Comparison of ENCODE assay signal across 15 cellular contexts in the genomic region with DNA sequence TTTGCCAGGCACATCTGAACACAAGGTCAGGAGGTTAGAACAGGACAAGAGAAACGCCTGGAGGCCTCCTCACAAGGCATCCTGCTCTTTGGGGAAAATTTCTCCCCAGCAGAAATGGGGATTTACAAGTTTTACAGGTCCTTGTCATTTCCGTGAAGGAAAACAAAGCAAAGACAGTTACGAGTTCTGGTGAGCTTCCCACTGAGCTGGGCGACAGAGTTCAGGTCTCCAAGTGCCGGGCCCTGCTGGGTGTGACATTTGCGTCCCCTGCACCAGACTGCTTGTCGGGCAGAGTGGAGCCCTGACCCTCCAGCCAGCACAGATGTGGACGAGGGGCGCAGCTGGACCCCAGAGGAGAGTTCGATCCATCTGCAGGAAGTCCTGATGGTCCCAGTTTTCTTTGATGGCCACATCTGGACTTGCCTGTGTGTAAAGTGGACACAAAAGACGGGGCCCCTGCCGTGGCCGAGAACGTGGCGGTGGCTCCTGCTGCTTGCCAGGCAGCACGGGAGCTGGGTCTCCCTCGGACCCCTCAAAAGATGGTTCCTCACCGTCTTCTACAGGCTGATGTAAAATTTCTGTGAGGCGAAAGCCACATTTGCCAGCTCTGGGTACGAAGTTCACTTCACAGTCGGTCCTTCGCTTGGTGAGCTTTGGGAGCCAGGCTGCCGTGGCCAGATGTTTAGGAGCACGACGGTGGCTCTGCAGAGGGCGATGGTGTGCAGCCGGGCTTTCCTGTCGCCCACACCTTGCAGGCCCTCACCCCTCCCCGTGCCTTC.
"Had no signal": no experiment of that assay in that cellular context is flagged by ENCODE, and none has a peak within 500 bp of the region (broad histone marks: within the 10 kb centered on the region; RNA-seq: fewer than 3 reads in every experiment).

No MANE protein-coding gene starts in this region.

- H3K27me3 ChIP-seq: adrenal gland, esophagus squamous epithelium, upper lobe of left lung had no signal

- DNase-seq: activated CD4-positive, alpha-beta T cell treated with anti-CD3 and anti-CD28 coated beads, Interleukin-2, amount 50 U/mL, for 48 hours; activated gamma-delta T cell treated with Interleukin-2 at 50 U/mL for 16 hours; effector memory CD8-positive, alpha-beta T cell; esophagus squamous epithelium; lower lobe of right lung; natural killer cell; nucleus accumbens; posterior cingulate gyrus; stimulated activated naive CD8-positive, alpha-beta T cell treated with anti-CD3 and anti-CD28 coated beads, Interleukin-15, amount 100 ng/mL, for 72 hours; T-helper 2 cell; WERI-Rb-1 had no signal

- H3K4me1 ChIP-seq: lower lobe of right lung had no signal

- ATAC-seq: activated naive CD4-positive, alpha-beta T cell treated with anti-CD3 and anti-CD28 coated beads, Interleukin-2, amount 50 U/mL, for 72 hours; effector memory CD8-positive, alpha-beta T cell; lower lobe of right lung; natural killer cell; stimulated activated naive CD8-positive, alpha-beta T cell treated with anti-CD3 and anti-CD28 coated beads, Interleukin-15, amount 100 ng/mL, for 72 hours had no signal

- H3K4me3 ChIP-seq: adrenal gland, esophagus squamous epithelium, lower lobe of right lung, thoracic aorta, upper lobe of left lung had no signal

- H3K9me3 ChIP-seq: adrenal gland, esophagus squamous epithelium, lower lobe of right lung, thoracic aorta, upper lobe of left lung had no signal

- H3K27ac ChIP-seq: esophagus squamous epithelium, lower lobe of right lung, thoracic aorta, upper lobe of left lung, WERI-Rb-1 had no signal
